In genomic region chr13:102187313-102187712, GRCh38 we compare ENCODE assay signal across 8 cellular contexts.
"Had no signal": no experiment of that assay in that cellular context is flagged by ENCODE, and none has a peak within 500 bp of the region (broad histone marks: within the 10 kb centered on the region; RNA-seq: fewer than 3 reads in every experiment).

No MANE protein-coding gene starts in this region.

- H3K4me3 ChIP-seq: GM12878 had no signal

- DNase-seq: GDM1, GF-D8 had no signal

- FAIRE-seq: G401.6, GM12878, GM12891, GM12892, GM18507, GM19239 had no signal

- ATAC-seq: GM12878 had no signal
